ENCODE assay signal across 9 cellular contexts in genomic region chr7:90118546-90119177, GRCh38. TPM values are rescaled to one million over a fixed set of nuclear protein-coding genes. Genes with fewer than 3 reads are reported as not detected.
DNase-seq lines count a peak whose midpoint lies in the region; ATAC-seq and TF ChIP-seq lines count a peak whose summit lies in the region.
"Not testable (repeated sequence)": the region's sequence is repeated elsewhere in the genome, so short reads cannot be mapped to it uniquely, and the experiment has no call there.
"Had no signal": no experiment of that assay in that cellular context is flagged by ENCODE, and none has a peak within 500 bp of the region (broad histone marks: within the 10 kb centered on the region; RNA-seq: fewer than 3 reads in every experiment).

No MANE protein-coding gene starts in this region.

- TF ChIP-seq POLR2A in prostate gland (IDR thresholded peaks at IDR 0.05); testis (IDR thresholded peaks at IDR 0.05): not testable (repeated sequence)

- intact Hi-C loops in PC-3 (cut with micrococcal nuclease): loop anchor here (5.0 to 10.0 kb wide), 3 partner anchors 346 to 784 kb away; no protein-coding TSS in a partner anchor
- intact Hi-C loops in activated T-helper 2 cell treated with anti-CD3 and anti-CD28 coated beads, Interferon-gamma antibody, Interleukin-2, Interleukin-4, amounts not matched to agents 10 μg/mL and 5 μg/mL and 100 μg/mL, durations not matched to agents 14 hours and 24 hours and 36 hours (cut with micrococcal nuclease); heart right ventricle (cut with DNase I); prostate gland (cut with DNase I); testis (cut with DNase I; ENCODE audit: low total_unique reads): not testable (repeated sequence)

- not testable (repeated sequence) for H3K36me3 ChIP-seq in PC-3 (ENCODE audit: low read depth, low read length); heart right ventricle; prostate gland; testis (ENCODE audit: low read depth, missing control alignments)

- not testable (repeated sequence) for H3K4me1 Mint-ChIP-seq in activated T-helper 2 cell treated with anti-CD3 and anti-CD28 coated beads, Interferon-gamma antibody, Interleukin-2, Interleukin-4, amounts not matched to agents 10 μg/mL and 5 μg/mL and 100 μg/mL, durations not matched to agents 14 hours and 24 hours and 36 hours (ENCODE audit: low read depth)

- H3K27ac Mint-ChIP-seq in activated T-helper 2 cell treated with anti-CD3 and anti-CD28 coated beads, Interferon-gamma antibody, Interleukin-2, Interleukin-4, amounts not matched to agents 10 μg/mL and 5 μg/mL and 100 μg/mL, durations not matched to agents 14 hours and 24 hours and 36 hours: not testable (repeated sequence)

- H3K9me3 ChIP-seq in PC-3 (ENCODE audit: low read length); heart right ventricle; prostate gland; testis: not testable (repeated sequence)

- not testable (repeated sequence) for H4K20me1 ChIP-seq in PC-3 (ENCODE audit: low read length)

- not testable (repeated sequence) for TF ChIP-seq CTCF in PC-3 (conservative IDR thresholded peaks at IDR 0.05; ENCODE audit: low read depth, low read length); coronary artery (IDR thresholded peaks at IDR 0.05); heart right ventricle (IDR thresholded peaks at IDR 0.05); prostate gland (IDR thresholded peaks at IDR 0.05); testis (IDR thresholded peaks at IDR 0.05)

- peaks cover 25% of the 10 kb centered on the region for H3K27me3 Mint-ChIP-seq in activated T-helper 2 cell treated with anti-CD3 and anti-CD28 coated beads, Interferon-gamma antibody, Interleukin-2, Interleukin-4, amounts not matched to agents 10 μg/mL and 5 μg/mL and 100 μg/mL, durations not matched to agents 14 hours and 24 hours and 36 hours (ENCODE audit: low read depth)

- BruUV-seq in PC-3 (replicated peaks; lab: Mats Ljungman, UMichigan): not testable (repeated sequence)

- H3K4me1 ChIP-seq in PC-3 (ENCODE audit: insufficient read depth, low read length); prostate gland (replicated peaks); testis: not testable (repeated sequence)
- H3K4me1 ChIP-seq in heart right ventricle: peaks cover 0 to 18% (median 0%) of the 10 kb centered on the region in 9 donors

- not testable (repeated sequence) for H3K27ac ChIP-seq in PC-3 (ENCODE audit: low read length); coronary artery; prostate gland
- H3K27ac ChIP-seq in heart right ventricle: peak overlapping the region in 4 of 10 donors; percentile 48 to 75 (median 62)
- peak overlapping the region in 1 of 2 donors; percentile 14 for H3K27ac ChIP-seq in testis

- CTCF ChIA-PET in PC-3 (lab: Charles Lee): not testable (repeated sequence)

- H3F3A ChIP-seq in PC-3 (ENCODE audit: low read length, unreplicated experiment): not testable (repeated sequence)

- peak overlapping the region; percentile 52 for H3K4me3 Mint-ChIP-seq in activated T-helper 2 cell treated with anti-CD3 and anti-CD28 coated beads, Interferon-gamma antibody, Interleukin-2, Interleukin-4, amounts not matched to agents 10 μg/mL and 5 μg/mL and 100 μg/mL, durations not matched to agents 14 hours and 24 hours and 36 hours (ENCODE audit: low read depth)

- not testable (repeated sequence) for H2AFZ ChIP-seq in PC-3 (ENCODE audit: low read length)

- ATAC-seq in PC-3: peak; percentile 43
- peak; percentile 52 to 86 (median 64) for ATAC-seq in heart right ventricle

- not testable (repeated sequence) for H3K79me2 ChIP-seq in PC-3 (ENCODE audit: low read length)

- 1% methylated on average over 43 to 48 of the region's 48 CpGs for WGBS in heart right ventricle, 2 donors
- WGBS in prostate gland: 2% methylated on average over 43 of the region's 48 CpGs
- WGBS in testis, 2 donors: 0% methylated on average over 35 to 44 of the region's 48 CpGs

- peak; percentile 36 for DNase-seq in Daoy (ENCODE audit: low read depth)
- DNase-seq in PC-3; activated T-helper 2 cell treated with anti-CD3 and anti-CD28 coated beads, Interferon-gamma antibody, Interleukin-2, Interleukin-4, amounts not matched to agents 10 μg/mL and 5 μg/mL and 100 μg/mL, durations not matched to agents 14 hours and 24 hours and 36 hours (ENCODE audit: low spot score); coronary artery (ENCODE audit: low spot score); prostate gland (ENCODE audit: low spot score): not testable (repeated sequence)
- DNase-seq in heart right ventricle: peak; percentile 6 to 26
- peak; percentile 7 to 15 for DNase-seq in lung microvascular endothelial cell (ENCODE audit: low read depth in 2 of 2)
- peak; percentile 48 for DNase-seq in testis

- not testable (repeated sequence) for H3K36me3 Mint-ChIP-seq in activated T-helper 2 cell treated with anti-CD3 and anti-CD28 coated beads, Interferon-gamma antibody, Interleukin-2, Interleukin-4, amounts not matched to agents 10 μg/mL and 5 μg/mL and 100 μg/mL, durations not matched to agents 14 hours and 24 hours and 36 hours (ENCODE audit: low read depth)

- H3K9me3 Mint-ChIP-seq in activated T-helper 2 cell treated with anti-CD3 and anti-CD28 coated beads, Interferon-gamma antibody, Interleukin-2, Interleukin-4, amounts not matched to agents 10 μg/mL and 5 μg/mL and 100 μg/mL, durations not matched to agents 14 hours and 24 hours and 36 hours: not testable (repeated sequence)

- peak overlapping the region; percentile 49 for H3K4me2 ChIP-seq in PC-3 (ENCODE audit: low read length)

- H3K9ac ChIP-seq in PC-3 (ENCODE audit: low read length): not testable (repeated sequence)

- POLR2A ChIA-PET in PC-3 (lab: Charles Lee; ENCODE audit: unreplicated experiment): not testable (repeated sequence)

- H3K9me2 ChIP-seq in PC-3 (replicated peaks; ENCODE audit: low read length): not testable (repeated sequence)

- H3K27me3 ChIP-seq in PC-3 (ENCODE audit: low read length): peaks cover 21% of the 10 kb centered on the region
- H3K27me3 ChIP-seq in heart right ventricle: peaks cover 0 to 24% (median 4%) of the 10 kb centered on the region in 7 donors
- not testable (repeated sequence) for H3K27me3 ChIP-seq in prostate gland (replicated peaks; ENCODE audit: insufficient read depth); testis

- H3K4me3 ChIP-seq in PC-3 (ENCODE audit: low read length) (peak overlapping the region; percentile 27; the same call in 1 of the 2 replicates), coronary artery (peak overlapping the region; percentile 70), heart right ventricle (peak overlapping the region; percentile 25 to 68 (median 53)), prostate gland (peak overlapping the region; percentile 32 to 49), testis (peak overlapping the region; percentile 51 to 59)

RNA-seq across cellular contexts. Expression of gene STEAP1, which starts 35.6 kb away (rescaled TPM):
- 24.9 and 28.5 TPM in 2 replicates for total RNA-seq in Daoy (2014; rRNA removed; shearing (Covaris generic))
- total RNA-seq in PC-3 (2014; rRNA removed) (15.7 and 21.2 TPM in 2 replicates), heart right ventricle (1 to 10 TPM in 4 of 10 donors, under 1 TPM in 4, not detected in 2; 0.31 to 3.7 (median 0.99) TPM), lung microvascular endothelial cell (1.8 and 10.7 TPM in 2 replicates), prostate gland (100 to 1,000 TPM in 1 of 2 donors, 10 to 100 TPM in 1; 67.3 to 230 TPM), testis (1 to 10 TPM; 6.4 to 7.3 TPM)
- 0.46 and 0.50 TPM in 2 replicates for total RNA-seq in activated T-helper 2 cell treated with anti-CD3 and anti-CD28 coated beads, Interferon-gamma antibody, Interleukin-2, Interleukin-4, amounts not matched to agents 10 μg/mL and 5 μg/mL and 100 μg/mL, durations not matched to agents 14 hours and 24 hours and 36 hours
- polyA plus RNA-seq in heart right ventricle (under 1 TPM; 0.29 to 0.80 TPM), testis (ENCODE audit: insufficient read depth, low read depth, low replicate concordance) (6.4 TPM)
- total RNA-seq: OCI-LY7 had no signal
